Comparison of ENCODE assay signal across 1 cellular context in genomic region chr1:23589506-23589872, GRCh38.
TF ChIP-seq lines count a peak whose summit lies in the region.

No MANE protein-coding gene starts in this region.

TF ChIP-seq in GM12878, 131 proteins besides CTCF, POLR2A, EP300 and RAD21:
- TF ChIP-seq E2F4 (IDR thresholded peaks at IDR 0.05; ENCODE audit: low read depth, low read length), result no peak
- no peak for TF ChIP-seq LARP7 (IDR thresholded peaks at IDR 0.05)
- no peak for TF ChIP-seq ZBTB33 (IDR thresholded peaks at IDR 0.05)
- TF ChIP-seq EED (IDR thresholded peaks at IDR 0.05; ENCODE audit: low read depth), result 0 out of 2 replicates have a peak, but pooled peaks have one; percentile 9
- no peak for TF ChIP-seq GABPA (IDR thresholded peaks at IDR 0.05; ENCODE audit: low read depth)
- TF ChIP-seq NRF1 (conservative IDR thresholded peaks at IDR 0.05; ENCODE audit: low read depth, low read length), result no peak
- TF ChIP-seq CHD4 (IDR thresholded peaks at IDR 0.05), result no peak
- TF ChIP-seq ZNF622 (IDR thresholded peaks at IDR 0.05), result no peak
- no peak for TF ChIP-seq STAT3 (IDR thresholded peaks at IDR 0.05; ENCODE audit: low read depth, low read length)
